ENCODE assay signal across 19 cellular contexts in genomic region chr9:117725426-117725887, GRCh38. TPM values are rescaled to one million over a fixed set of nuclear protein-coding genes. Genes with fewer than 3 reads are reported as not detected.
A peak's percentile ranks its signal among the peaks of the same experiment; 100 is the strongest.
DNase-seq lines count a peak whose midpoint lies in the region; ATAC-seq, FAIRE-seq and TF ChIP-seq lines count a peak whose summit lies in the region.
"Had no signal": no experiment of that assay in that cellular context is flagged by ENCODE, and none has a peak within 500 bp of the region (broad histone marks: within the 10 kb centered on the region; RNA-seq: fewer than 3 reads in every experiment).

No MANE protein-coding gene starts in this region.

- no peaks in the 10 kb centered on the region for H3K36me3 Mint-ChIP-seq in activated CD8-positive, alpha-beta T cell treated with anti-CD3 and anti-CD28 coated beads, Interleukin-2, amount 10 ng/mL, durations not matched to agents 7 days and 5 days (ENCODE audit: low read depth)
- H3K36me3 Mint-ChIP-seq: natural killer cell treated with Interleukin-12 subunit alpha and Interleukin-12 subunit beta and Interleukin-15 and Interleukin-18, amount 100 ng/mL, for 72 hours had no signal

- POLR2A ChIA-PET in HepG2 (lab: Yijun Ruan, JAX) = no interaction called here
- POLR2A ChIA-PET in activated CD8-positive, alpha-beta T cell treated with anti-CD3 and anti-CD28 coated beads, Interleukin-2, amount 10 ng/mL, durations not matched to agents 7 days and 5 days (lab: Charles Lee) = interaction anchor here (0.6 kb wide), 1 partner anchor 95 kb away, joined by 3 read pairs; no protein-coding TSS in a partner anchor

- no peak for TF ChIP-seq POLR2A in HepG2 (IDR thresholded peaks at IDR 0.05; ENCODE audit: insufficient read depth in 1 of 2, low read depth in 2 of 2, low read length in 2 of 2)

- no peak overlapping the region for H3K27ac Mint-ChIP-seq in activated CD8-positive, alpha-beta T cell treated with anti-CD3 and anti-CD28 coated beads, Interleukin-2, amount 10 ng/mL, durations not matched to agents 7 days and 5 days
- H3K27ac Mint-ChIP-seq: activated CD4-positive, alpha-beta T cell treated with anti-CD3 and anti-CD28 coated beads, Interleukin-2, amount 10 ng/mL, durations not matched to agents 7 days and 5 days; natural killer cell treated with Interleukin-12 subunit alpha and Interleukin-12 subunit beta and Interleukin-15 and Interleukin-18, amount 100 ng/mL, for 72 hours; T-helper 17 cell had no signal

- H3K9me3 ChIP-seq in liver (ENCODE audit: control insufficient read depth in 4 of 4, low read length in 3 of 4) = no peaks in the 10 kb centered on the region
- no peaks in the 10 kb centered on the region for H3K9me3 ChIP-seq in HepG2 (ENCODE audit: low read length)
- H3K9me3 ChIP-seq in lung (ENCODE audit: control insufficient read depth in 2 of 2, insufficient read depth in 1 of 2, low read length in 1 of 2) = no peaks in the 10 kb centered on the region
- H3K9me3 ChIP-seq in upper lobe of right lung = no peaks in the 10 kb centered on the region
- H3K9me3 ChIP-seq: thoracic aorta had no signal

- no TSS peak for BruUV-seq in HepG2 (replicated peaks; lab: Mats Ljungman, UMichigan)

- no peak overlapping the region for H3K4me3 Mint-ChIP-seq in activated CD8-positive, alpha-beta T cell treated with anti-CD3 and anti-CD28 coated beads, Interleukin-2, amount 10 ng/mL, durations not matched to agents 7 days and 5 days
- H3K4me3 Mint-ChIP-seq: activated CD4-positive, alpha-beta T cell treated with anti-CD3 and anti-CD28 coated beads, Interleukin-2, amount 10 ng/mL, durations not matched to agents 7 days and 5 days; activated T-cell treated with anti-CD3 and anti-CD28 coated beads, Interleukin-2, amount 50 U/mL, for 4 hours; natural killer cell treated with Interleukin-12 subunit alpha and Interleukin-12 subunit beta and Interleukin-15 and Interleukin-18, amount 100 ng/mL, for 72 hours; T-helper 17 cell had no signal

- peak overlapping the region; percentile 42 to 56 for H3K27ac ChIP-seq in liver (ENCODE audit: low read depth in 1 of 2, low read length in 2 of 2)
- H3K27ac ChIP-seq in HepG2 (ENCODE audit: extremely low read length, insufficient read depth, low read length) = no peak overlapping the region
- H3K27ac ChIP-seq in lung (ENCODE audit: low read depth in 1 of 2, low read length in 1 of 2) = peak overlapping the region in 1 of 2 donors; percentile 53
- H3K27ac ChIP-seq in upper lobe of right lung = peak overlapping the region; percentile 33
- H3K27ac ChIP-seq: dorsolateral prefrontal cortex had no signal

- no peaks in the 10 kb centered on the region for H3K4me1 Mint-ChIP-seq in activated CD8-positive, alpha-beta T cell treated with anti-CD3 and anti-CD28 coated beads, Interleukin-2, amount 10 ng/mL, durations not matched to agents 7 days and 5 days (ENCODE audit: low read depth)
- H3K4me1 Mint-ChIP-seq: activated CD4-positive, alpha-beta T cell treated with anti-CD3 and anti-CD28 coated beads, Interleukin-2, amount 10 ng/mL, durations not matched to agents 7 days and 5 days had no signal

- no peak overlapping the region for H2AFZ ChIP-seq in HepG2 (ENCODE audit: low read length)

- DNase-seq in HepG2 (ENCODE audit: low spot score) = no peak
- DNase-seq in cardiac fibroblast (ENCODE audit: low read depth in 2 of 2) = peak; percentile 59 to 65
- DNase-seq in lung (ENCODE audit: low spot score) = no peak
- DNase-seq in upper lobe of right lung = no peak
- DNase-seq in activated CD8-positive, alpha-beta T cell treated with anti-CD3 and anti-CD28 coated beads, Interleukin-2, amount 10 ng/mL, durations not matched to agents 7 days and 5 days = no peak
- DNase-seq in islet precursor cell = no peak
- DNase-seq: activated CD4-positive, alpha-beta T cell treated with anti-CD3 and anti-CD28 coated beads, Interleukin-2, amount 10 ng/mL, durations not matched to agents 7 days and 5 days; activated T-cell treated with anti-CD3 and anti-CD28 coated beads, Interleukin-2, amount 50 U/mL, for 4 hours; dorsolateral prefrontal cortex; foreskin melanocyte; NCI-H1092; NCI-H345; T-helper 17 cell had no signal

- TF ChIP-seq CTCF in liver (IDR thresholded peaks at IDR 0.05; ENCODE audit: low read depth, low read length, missing input control) (no peak), HepG2 (CRISPR knock-in tag; IDR thresholded peaks at IDR 0.05) (no peak), cardiac fibroblast (IDR thresholded peaks at IDR 0.05; ENCODE audit: low read depth, low read length) (no peak), lung (IDR thresholded peaks at IDR 0.05; ENCODE audit: control extremely low read depth, extremely low read depth) (no peak), upper lobe of right lung (IDR thresholded peaks at IDR 0.05) (no peak)

- CTCF ChIA-PET in HepG2 (lab: Yijun Ruan, JAX; ENCODE audit: low intra/inter-chr PET ratio, low total read pairs) = no interaction called here
- CTCF ChIA-PET in activated CD8-positive, alpha-beta T cell treated with anti-CD3 and anti-CD28 coated beads, Interleukin-2, amount 10 ng/mL, durations not matched to agents 7 days and 5 days (lab: Charles Lee) = no interaction called here

- H3K9me3 Mint-ChIP-seq in activated CD8-positive, alpha-beta T cell treated with anti-CD3 and anti-CD28 coated beads, Interleukin-2, amount 10 ng/mL, durations not matched to agents 7 days and 5 days (ENCODE audit: insufficient read depth) = no peaks in the 10 kb centered on the region
- H3K9me3 Mint-ChIP-seq: activated CD4-positive, alpha-beta T cell treated with anti-CD3 and anti-CD28 coated beads, Interleukin-2, amount 10 ng/mL, durations not matched to agents 7 days and 5 days; activated T-cell treated with anti-CD3 and anti-CD28 coated beads, Interleukin-2, amount 50 U/mL, for 4 hours; natural killer cell treated with Interleukin-12 subunit alpha and Interleukin-12 subunit beta and Interleukin-15 and Interleukin-18, amount 100 ng/mL, for 72 hours had no signal

- in situ Hi-C loops in HepG2 (cut with HindIII; ENCODE audit: extremely low pct_ligation_motif_present, low pct_unique_long_range_greater_than_20kb) = no loop called here

- no peak overlapping the region for H3K4me3 ChIP-seq in liver (ENCODE audit: low read depth in 1 of 3, low read length in 3 of 3)
- H3K4me3 ChIP-seq in HepG2 (replicated peaks in 1 of 3; ENCODE audit: insufficient read depth in 1 of 3, low read depth in 2 of 3, low read length in 3 of 3) = no peak overlapping the region
- H3K4me3 ChIP-seq in cardiac fibroblast (replicated peaks in 1 of 2; ENCODE audit: low read depth in 2 of 2, low read length in 2 of 2) = no peak overlapping the region
- no peak overlapping the region for H3K4me3 ChIP-seq in lung
- H3K4me3 ChIP-seq in upper lobe of right lung = no peak overlapping the region
- H3K4me3 ChIP-seq: dorsolateral prefrontal cortex, thoracic aorta had no signal

- FAIRE-seq in HepG2 (lab: Jason Lieb, UNC) = no peak
- FAIRE-seq: A204.1, keratinocyte had no signal

- no peak for TF ChIP-seq EP300 in HepG2 (IDR thresholded peaks at IDR 0.05; ENCODE audit: low read depth in 2 of 2, low read length in 2 of 2)
- TF ChIP-seq EP300 in HepG2 (CRISPR knock-in tag; IDR thresholded peaks at IDR 0.05; ENCODE audit: borderline replicate concordance) = no peak

- no peak for ATAC-seq in HepG2
- ATAC-seq in lung (ENCODE audit: insufficient read depth, low FRiP score) = peak; percentile 30
- peak; percentile 82 for ATAC-seq in upper lobe of right lung
- no peak for ATAC-seq in activated CD8-positive, alpha-beta T cell treated with anti-CD3 and anti-CD28 coated beads, Interleukin-2, amount 10 ng/mL, durations not matched to agents 7 days and 5 days
- ATAC-seq in GM21515 (IDR thresholded peaks at IDR 0.05; ENCODE audit: unreplicated experiment) = no peak
- ATAC-seq: activated T-cell treated with anti-CD3 and anti-CD28 coated beads, Interleukin-2, amount 50 U/mL, for 4 hours; natural killer cell treated with Interleukin-12 subunit alpha and Interleukin-12 subunit beta and Interleukin-15 and Interleukin-18, amount 100 ng/mL, for 72 hours; T-helper 17 cell had no signal

- H3K4me1 ChIP-seq in liver (ENCODE audit: control insufficient read depth in 4 of 4, insufficient read depth in 4 of 4, low read length in 3 of 4) (peaks cover 3 to 23% (median 18%) of the 10 kb centered on the region in 4 donors), HepG2 (ENCODE audit: insufficient read depth, low read length) (no peaks in the 10 kb centered on the region), lung (ENCODE audit: control insufficient read depth in 2 of 2, insufficient read depth in 2 of 2, low read length in 2 of 2) (peaks cover 7 to 9% of the 10 kb centered on the region in 2 donors), upper lobe of right lung (peaks cover 25% of the 10 kb centered on the region)

- no peak overlapping the region for H3K4me2 ChIP-seq in HepG2 (ENCODE audit: low read depth, low read length)

- WGBS in liver = 38% methylated on average over 2 of the region's 2 CpGs
- 29% methylated on average over 2 of the region's 2 CpGs for WGBS in HepG2 (ENCODE audit: low lambda C conversion rate)
- WGBS in lung, 2 donors = 14 to 46% methylated on average over 2 of the region's 2 CpGs

- H3K27me3 ChIP-seq in liver (ENCODE audit: control insufficient read depth in 4 of 4, insufficient read depth in 4 of 4, low read length in 3 of 4) (no peaks in the 10 kb centered on the region), HepG2 (ENCODE audit: control insufficient read depth in 1 of 2, insufficient read depth in 2 of 2, low read length in 2 of 2) (no peaks in the 10 kb centered on the region), lung (ENCODE audit: control insufficient read depth, insufficient read depth) (no peaks in the 10 kb centered on the region), upper lobe of right lung (no peaks in the 10 kb centered on the region)
- H3K27me3 ChIP-seq: dorsolateral prefrontal cortex had no signal

- no peaks in the 10 kb centered on the region for H3K36me3 ChIP-seq in liver (ENCODE audit: control insufficient read depth in 4 of 4, insufficient read depth in 3 of 4, low read depth in 1 of 4, low read length in 3 of 4)
- H3K36me3 ChIP-seq in HepG2 (replicated peaks in 1 of 2; ENCODE audit: control insufficient read depth in 1 of 2, insufficient read depth in 2 of 2, low read length in 2 of 2) = no peaks in the 10 kb centered on the region
- H3K36me3 ChIP-seq in lung (ENCODE audit: control insufficient read depth in 2 of 2, insufficient read depth in 2 of 2, low read length in 2 of 2) = no peaks in the 10 kb centered on the region
- no peaks in the 10 kb centered on the region for H3K36me3 ChIP-seq in upper lobe of right lung
- H3K36me3 ChIP-seq: thoracic aorta had no signal

- TF ChIP-seq RAD21 in liver (IDR thresholded peaks at IDR 0.05) = peak in 1 of 2 donors; percentile 10
- no peak for TF ChIP-seq RAD21 in HepG2 (CRISPR knock-in tag; IDR thresholded peaks at IDR 0.05)

- intact Hi-C loops in HepG2 (cut with micrococcal nuclease; ENCODE audit: unreplicated experiment) = no loop called here
- intact Hi-C loops in upper lobe of right lung (cut with DNase I) = no loop called here

- peaks cover 28% of the 10 kb centered on the region for H3K27me3 Mint-ChIP-seq in activated CD8-positive, alpha-beta T cell treated with anti-CD3 and anti-CD28 coated beads, Interleukin-2, amount 10 ng/mL, durations not matched to agents 7 days and 5 days (ENCODE audit: low read depth)

- no peak overlapping the region for H3K9ac ChIP-seq in liver (ENCODE audit: low read depth in 1 of 2, low read length in 2 of 2)
- H3K9ac ChIP-seq in HepG2 (ENCODE audit: insufficient read depth, low read depth, low read length) = no peak overlapping the region

- no peaks in the 10 kb centered on the region for H4K20me1 ChIP-seq in HepG2 (ENCODE audit: insufficient read depth, low read length)

- no peaks in the 10 kb centered on the region for H3K79me2 ChIP-seq in HepG2 (ENCODE audit: insufficient read depth, low read length)

RNA-seq across cellular contexts. Expression of gene TLR4, which starts 21.3 kb away (rescaled TPM):
- 10 to 100 TPM; 14.5 to 23.3 TPM for total RNA-seq in liver
- polyA plus RNA-seq in liver = 1 to 10 TPM; 5.4 to 5.6 TPM
- 0.22 and 0.34 TPM in 2 replicates for total RNA-seq in HepG2 (2016; rRNA removed; fragmentation: Illumina TruSeq; extraction: Trizol)
- not detected in 2 replicates for total RNA-seq in HepG2 (2016; cell fraction: cytosol; rRNA removed; fragmentation: Illumina TruSeq; extraction: Trizol; ENCODE audit: low read depth)
- total RNA-seq in HepG2 (2016; cell fraction: insoluble cytoplasmic fraction; rRNA removed; fragmentation: Illumina TruSeq; extraction: Trizol) = 0.26 and 0.27 TPM in 2 replicates
- total RNA-seq in HepG2 (2016; cell fraction: membrane; rRNA removed; fragmentation: Illumina TruSeq; extraction: Trizol) = 0.07 and 0.19 TPM in 2 replicates
- 0.34 and 0.84 TPM in 2 replicates for total RNA-seq in HepG2 (2016; cell fraction: nucleus; rRNA removed; fragmentation: Illumina TruSeq; extraction: Trizol)
- 0.07 TPM in 2 replicates for polyA plus RNA-seq in HepG2 (2011; rRNA removed)
- polyA plus RNA-seq in HepG2 (2011; cell fraction: cytosol; rRNA removed) = 0.01 and 0.08 TPM in 2 replicates
- polyA plus RNA-seq in HepG2 (2011; cell fraction: nucleus; rRNA removed) = 0.05 TPM in 2 replicates
- polyA plus RNA-seq in HepG2 (2012) = 0.05 and 0.11 TPM in 2 replicates
- polyA plus RNA-seq in HepG2 (2016; cell fraction: cytosol; fragmentation: Illumina TruSeq; extraction: Trizol; ENCODE audit: low read depth) = 0.02 TPM in 1 of 2 replicates, not detected in the other
- polyA plus RNA-seq in HepG2 (2016; cell fraction: insoluble cytoplasmic fraction; fragmentation: Illumina TruSeq; extraction: Trizol; ENCODE audit: low read depth) = 0.16 and 0.27 TPM in 2 replicates
- polyA plus RNA-seq in HepG2 (2016; cell fraction: membrane; fragmentation: Illumina TruSeq; extraction: Trizol; ENCODE audit: low read depth) = 0.03 and 0.05 TPM in 2 replicates
- 0.11 and 0.15 TPM in 2 replicates for polyA plus RNA-seq in HepG2 (2016; cell fraction: nucleus; fragmentation: Illumina TruSeq; extraction: Trizol; ENCODE audit: insufficient read depth, low read depth)
- polyA minus RNA-seq in HepG2 (2011; rRNA and poly(A)+ RNA removed; ENCODE audit: low replicate concordance) = 0.32 and 4.3 TPM in 2 replicates
- 0.09 and 0.20 TPM in 2 replicates for polyA minus RNA-seq in HepG2 (2011; cell fraction: cytosol; rRNA and poly(A)+ RNA removed)
- polyA minus RNA-seq in HepG2 (2011; cell fraction: nucleus; rRNA and poly(A)+ RNA removed) = 0.37 and 0.52 TPM in 2 replicates
- total RNA-seq in lung = 10 to 100 TPM; 19.0 to 32.7 TPM
- polyA plus RNA-seq in lung = 10 to 100 TPM in 1 of 2 donors, 1 to 10 TPM in 1; 4.5 to 41.6 TPM
- 45.9 TPM for total RNA-seq in upper lobe of right lung
- total RNA-seq in activated CD8-positive, alpha-beta T cell treated with anti-CD3 and anti-CD28 coated beads, Interleukin-2, amount 10 ng/mL, durations not matched to agents 7 days and 5 days = under 1 TPM; 0.08 to 0.16 TPM

Comparison
In these comparisons a context has a peak if more than half of its experiments do, and no peak if none do; other contexts are left out.
1. RNA of gene TLR4, which starts 21.3 kb away (total RNA-seq): 45.9 TPM in upper lobe of right lung (single experiment), 19.0 to 32.7 TPM in lung and 14.5 to 23.3 TPM in liver; 0.07 to 0.84 TPM in HepG2 and 0.08 to 0.16 TPM in activated CD8-positive, alpha-beta T cell treated with anti-CD3 and anti-CD28 coated beads, Interleukin-2, amount 10 ng/mL, durations not matched to agents 7 days and 5 days; every median in the first group is over 4 times any median in the second.
2. ATAC-seq: peak in lung (single experiment) and upper lobe of right lung (single experiment); none in HepG2 (single experiment), activated CD8-positive, alpha-beta T cell treated with anti-CD3 and anti-CD28 coated beads, Interleukin-2, amount 10 ng/mL, durations not matched to agents 7 days and 5 days (single experiment) and GM21515 (single experiment).
3. DNase-seq: peak in cardiac fibroblast (2 of 2); none in HepG2 (single experiment), lung (single experiment), upper lobe of right lung (single experiment), activated CD8-positive, alpha-beta T cell treated with anti-CD3 and anti-CD28 coated beads, Interleukin-2, amount 10 ng/mL, durations not matched to agents 7 days and 5 days (single experiment) and islet precursor cell (single experiment).